Comparison of ENCODE assay signal across 19 cellular contexts in genomic region chr20:18916886-18917785, GRCh38.
A peak's percentile ranks its signal among the peaks of the same experiment; 100 is the strongest.
DNase-seq lines count a peak whose midpoint lies in the region; ATAC-seq, FAIRE-seq and TF ChIP-seq lines count a peak whose summit lies in the region.
"Had no signal": no experiment of that assay in that cellular context is flagged by ENCODE, and none has a peak within 500 bp of the region (broad histone marks: within the 10 kb centered on the region; RNA-seq: fewer than 3 reads in every experiment).

No MANE protein-coding gene starts in this region.

- CTCF ChIA-PET in A673 (lab: Charles Lee) = no interaction called here
- CTCF ChIA-PET in GM12878 (lab: Yijun Ruan, JAX) = no interaction called here

- H3K4me3 ChIP-seq in A673 (ENCODE audit: low read depth, low read length, poor library complexity, severe bottlenecking) = no peak overlapping the region
- no peak overlapping the region for H3K4me3 ChIP-seq in GM12878
- H3K4me3 ChIP-seq in right atrium auricular region = no peak overlapping the region
- H3K4me3 ChIP-seq: A549 had no signal

- TF ChIP-seq CTCF in A673 (conservative IDR thresholded peaks at IDR 0.05; ENCODE audit: low read depth, low read length) = no peak
- no peak for TF ChIP-seq CTCF in GM12878 (IDR thresholded peaks at IDR 0.05 in 2 of 3, conservative IDR thresholded peaks at IDR 0.05 in 1 of 3; ENCODE audit: control insufficient read depth in 2 of 3, extremely low read depth in 1 of 3, insufficient read depth in 1 of 3, low read depth in 3 of 3, low read length in 3 of 3)
- TF ChIP-seq CTCF in neural crest cell (conservative IDR thresholded peaks at IDR 0.05) = no peak
- TF ChIP-seq CTCF in right atrium auricular region (IDR thresholded peaks at IDR 0.05) = no peak
- TF ChIP-seq CTCF in omental fat pad (IDR thresholded peaks at IDR 0.05) = no peak

- H3K4me1 ChIP-seq in A673 (ENCODE audit: insufficient read depth, low read length, poor library complexity, severe bottlenecking) = no peaks in the 10 kb centered on the region
- no peaks in the 10 kb centered on the region for H3K4me1 ChIP-seq in GM12878 (ENCODE audit: control insufficient read depth, insufficient read depth, low read length)
- no peaks in the 10 kb centered on the region for H3K4me1 ChIP-seq in right atrium auricular region
- H3K4me1 ChIP-seq: A549 had no signal

- TF ChIP-seq POLR2A in GM12878 (IDR thresholded peaks at IDR 0.05; ENCODE audit: low read depth, low read length) = no peak

- no peaks in the 10 kb centered on the region for H3K27me3 ChIP-seq in A673 (replicated peaks; ENCODE audit: insufficient read depth, low read depth, low read length, poor library complexity)
- H3K27me3 ChIP-seq in GM12878 (replicated peaks in 1 of 2; ENCODE audit: control insufficient read depth in 2 of 2, insufficient read depth in 2 of 2, low read length in 1 of 2) = no peaks in the 10 kb centered on the region
- H3K27me3 ChIP-seq in right atrium auricular region = no peaks in the 10 kb centered on the region

- peaks cover 4% of the 10 kb centered on the region for H3K9me3 Mint-ChIP-seq in neural crest cell

- BruUV-seq in A673 (replicated peaks; lab: Mats Ljungman, UMichigan) (no TSS peak), GM12878 (replicated peaks; lab: Mats Ljungman, UMichigan) (no TSS peak)

- no peaks in the 10 kb centered on the region for H4K20me1 ChIP-seq in GM12878 (ENCODE audit: control insufficient read depth, insufficient read depth)

- H3K27ac ChIP-seq in A673 (ENCODE audit: low read depth, low read length, poor library complexity, severe bottlenecking) (no peak overlapping the region), GM12878 (ENCODE audit: control insufficient read depth, insufficient read depth) (no peak overlapping the region), right atrium auricular region (no peak overlapping the region)
- H3K27ac ChIP-seq: A549, KMS-11 had no signal

- DNase-seq in A673 (ENCODE audit: low spot score) = peak; percentile 49
- peak; percentile 8 for DNase-seq in HT1080 (ENCODE audit: low read depth)
- no peak for DNase-seq in GM12878 (ENCODE audit: low read depth, low spot score)
- no peak for DNase-seq in neural crest cell (ENCODE audit: low read depth, low spot score)
- DNase-seq in right atrium auricular region (ENCODE audit: low spot score) = no peak
- DNase-seq in AG20443 (ENCODE audit: low spot score) = no peak
- no peak for DNase-seq in omental fat pad (ENCODE audit: low spot score)
- DNase-seq: CD4-positive, alpha-beta memory T cell; DMS79 treated with DMSO at 0.1 percent for 48 hours; GF-D8; MM.1S; NCI-H1105; NCI-H1694 treated with DMSO at 0.1 percent for 48 hours; NCI-H774 had no signal

- H3K27me3 Mint-ChIP-seq in neural crest cell (ENCODE audit: low read depth) = peaks cover 3% of the 10 kb centered on the region

- ATAC-seq in GM12878 (peak; percentile 90), GM21717 (IDR thresholded peaks at IDR 0.05; ENCODE audit: unreplicated experiment) (no peak), omental fat pad (ENCODE audit: low FRiP score) (no peak)
- ATAC-seq: A549 had no signal

- no peaks in the 10 kb centered on the region for H3K36me3 ChIP-seq in A673 (ENCODE audit: insufficient read depth, low read length, poor library complexity, severe bottlenecking)
- no peaks in the 10 kb centered on the region for H3K36me3 ChIP-seq in GM12878 (ENCODE audit: control insufficient read depth in 2 of 2, insufficient read depth in 2 of 2, low read length in 1 of 2)
- no peaks in the 10 kb centered on the region for H3K36me3 ChIP-seq in right atrium auricular region

- intact Hi-C loops in A673 (cut with micrococcal nuclease; ENCODE audit: unreplicated experiment) (no loop called here), GM12878 (cut with micrococcal nuclease; ENCODE audit: unreplicated experiment) (no loop called here)

- in situ Hi-C loops in GM12878 (cut with MboI) = no loop called here

- SMC1A ChIA-PET in GM12878 (lab: Charles Lee; ENCODE audit: uncharacterized antibody, unreplicated experiment) = interaction anchor here (1.3 kb wide), 1 partner anchor 53 kb away, joined by 3 read pairs; no protein-coding TSS in a partner anchor

- no peak overlapping the region for H2AFZ ChIP-seq in GM12878 (ENCODE audit: control insufficient read depth, low read depth, low read length)

- H3K4me2 ChIP-seq in GM12878 (ENCODE audit: control insufficient read depth, insufficient read depth) = no peak overlapping the region
- H3K4me2 ChIP-seq: A549, KMS-11 had no signal

- no peaks in the 10 kb centered on the region for H3K79me2 ChIP-seq in GM12878 (ENCODE audit: control insufficient read depth, insufficient read depth, low read length)

- RAD21 ChIA-PET in GM12878 (lab: Charles Lee; ENCODE audit: unreplicated experiment) = interaction anchor here (1.0 kb wide), 1 partner anchor 155 kb away, joined by 3 read pairs; no protein-coding TSS in a partner anchor

- POLR2A ChIA-PET in A673 (lab: Charles Lee; ENCODE audit: low non-redundant PET) = interaction anchor here (0.7 kb wide), 1 partner anchor 502 kb away, joined by 3 read pairs; no protein-coding TSS in a partner anchor
- POLR2A ChIA-PET in GM12878 (lab: Charles Lee) = no interaction called here

- peak overlapping the region; percentile 62 for H3K27ac Mint-ChIP-seq in neural crest cell (ENCODE audit: unreplicated experiment)
- H3K27ac Mint-ChIP-seq: CD4-positive, alpha-beta memory T cell had no signal

- peak; percentile 34 to 49; a peak in 2 of 4 replicates for TF ChIP-seq EP300 in GM12878 (IDR thresholded peaks at IDR 0.05; ENCODE audit: borderline replicate concordance in 1 of 2, control insufficient read depth in 1 of 2, low read depth in 2 of 2, low read length in 2 of 2)

- no peak overlapping the region for H3K9ac ChIP-seq in GM12878 (ENCODE audit: control insufficient read depth, insufficient read depth, low read length)
- H3K9ac ChIP-seq: KMS-11 had no signal

- WGBS in GM12878 (ENCODE audit: insufficient coverage, insufficient replicate concordance, low lambda C conversion rate, missing lambda C conversion rate) = 45% methylated on average over 7 of the region's 7 CpGs

- FAIRE-seq in GM12878 (lab: Jason Lieb, UNC) = no peak
- FAIRE-seq: A549, D721Med, RCC 7860 had no signal

- H3K4me3 Mint-ChIP-seq in neural crest cell = no peak overlapping the region
- H3K4me3 Mint-ChIP-seq: CD4-positive, alpha-beta memory T cell had no signal

- no peaks in the 10 kb centered on the region for H3K4me1 Mint-ChIP-seq in neural crest cell
- H3K4me1 Mint-ChIP-seq: CD4-positive, alpha-beta memory T cell had no signal

- no peaks in the 10 kb centered on the region for H3K36me3 Mint-ChIP-seq in neural crest cell (ENCODE audit: low read depth)
- H3K36me3 Mint-ChIP-seq: CD4-positive, alpha-beta memory T cell had no signal

- H3K9me3 ChIP-seq in A673 (ENCODE audit: low read depth, low read length, poor library complexity, severe bottlenecking) (no peaks in the 10 kb centered on the region), GM12878 (replicated peaks; ENCODE audit: control insufficient read depth, insufficient read depth, low read length) (no peaks in the 10 kb centered on the region; the same call in 2 of the 3 replicates), right atrium auricular region (no peaks in the 10 kb centered on the region)
- H3K9me3 ChIP-seq: A549 had no signal

- TF ChIP-seq RAD21 in GM12878 (IDR thresholded peaks at IDR 0.05; ENCODE audit: insufficient read depth, low read depth, low read length) = no peak

TF ChIP-seq in GM12878, 131 proteins besides CTCF, POLR2A, EP300 and RAD21:
- TF ChIP-seq MEF2B (IDR thresholded peaks at IDR 0.05; ENCODE audit: partially characterized antibody, poor library complexity, severe bottlenecking) (no peak), MTA3 (IDR thresholded peaks at IDR 0.05; ENCODE audit: borderline replicate concordance, low read length) (no peak), MXI1 (IDR thresholded peaks at IDR 0.05; ENCODE audit: low read depth, low read length) (no peak), CBFB (IDR thresholded peaks at IDR 0.05; ENCODE audit: low read depth) (no peak), HCFC1 (IDR thresholded peaks at IDR 0.05; ENCODE audit: low read length) (no peak), SPI1 (IDR thresholded peaks at IDR 0.05; ENCODE audit: borderline replicate concordance, insufficient read depth, low read depth, low read length) (peak; percentile 67; the same call in 1 of the 2 replicates), HDAC6 (IDR thresholded peaks at IDR 0.05; ENCODE audit: unreplicated experiment) (no peak), E2F4 (IDR thresholded peaks at IDR 0.05; ENCODE audit: low read depth, low read length) (no peak), POLR2AphosphoS5 (IDR thresholded peaks at IDR 0.05; ENCODE audit: low read length) (no peak), NRF1 (conservative IDR thresholded peaks at IDR 0.05; ENCODE audit: low read depth, low read length) (no peak), FOXK2 (IDR thresholded peaks at IDR 0.05) (no peak), SUPT20H (IDR thresholded peaks at IDR 0.05; ENCODE audit: borderline replicate concordance, control insufficient read depth, low read depth, low read length) (no peak), MTA2 (IDR thresholded peaks at IDR 0.05; ENCODE audit: low read depth) (peak; percentile 31; the same call in 1 of the 2 replicates), RBBP5 (conservative IDR thresholded peaks at IDR 0.05) (no peak), RAD51 (IDR thresholded peaks at IDR 0.05) (no peak), NFYA (IDR thresholded peaks at IDR 0.05; ENCODE audit: borderline replicate concordance, low read depth, low read length) (no peak)

Comparison
In these comparisons a context has a peak if more than half of its experiments do, and no peak if none do; other contexts are left out.
1. DNase-seq: peak in A673 (single experiment) and HT1080 (single experiment); none in GM12878 (single experiment), neural crest cell (single experiment), right atrium auricular region (single experiment), AG20443 (single experiment) and omental fat pad (single experiment).